29 cellular contexts compared by ENCODE assay signal in genomic region chr18:27040796-27041195, GRCh38.
"Had no signal": no experiment of that assay in that cellular context is flagged by ENCODE, and none has a peak within 500 bp of the region (broad histone marks: within the 10 kb centered on the region; RNA-seq: fewer than 3 reads in every experiment).

No MANE protein-coding gene starts in this region.

- H3K4me2 ChIP-seq: hepatocyte had no signal

- H3K4me3 ChIP-seq: colonic mucosa, esophagus muscularis mucosa, gastroesophageal sphincter, heart left ventricle, hepatocyte, left lung, mucosa of descending colon, prostate gland, skin epidermis, spleen, thoracic aorta, tibial nerve, upper lobe of right lung, uterus had no signal

- H3K4me1 ChIP-seq: colonic mucosa, esophagus muscularis mucosa, foreskin keratinocyte, gastroesophageal sphincter, heart left ventricle, left lung, spleen, tibial nerve, upper lobe of right lung, uterus had no signal

- H3K27me3 Mint-ChIP-seq: dendritic cell treated with granulocyte-macrophage colony-stimulating factor and Interleukin-4, amounts not matched to agents 40 ng/mL and 50 ng/mL, for 4 days; naive B cell; stimulated activated memory B cell treated with anti-CD40 and anti-IgM and Interleukin-4, amounts not matched to agents 10 μg/mL and 1 μg/mL and 100 μg/mL, for 72 hours had no signal

- H3K27ac Mint-ChIP-seq: dendritic cell treated with granulocyte-macrophage colony-stimulating factor and Interleukin-4, amounts not matched to agents 40 ng/mL and 50 ng/mL, for 4 days; mesothelial cell of epicardium; naive B cell; nephron; stimulated activated memory B cell treated with anti-CD40 and anti-IgM and Interleukin-4, amounts not matched to agents 10 μg/mL and 1 μg/mL and 100 μg/mL, for 72 hours had no signal

- H3K27me3 ChIP-seq: colonic mucosa, esophagus muscularis mucosa, gastroesophageal sphincter, heart left ventricle, hepatocyte, left lung, spleen, tibial nerve, uterus had no signal

- H3K4me3 Mint-ChIP-seq: dendritic cell treated with granulocyte-macrophage colony-stimulating factor and Interleukin-4, amounts not matched to agents 40 ng/mL and 50 ng/mL, for 4 days; mesothelial cell of epicardium; naive B cell; nephron; stimulated activated memory B cell treated with anti-CD40 and anti-IgM and Interleukin-4, amounts not matched to agents 10 μg/mL and 1 μg/mL and 100 μg/mL, for 72 hours had no signal

- H3K9me3 Mint-ChIP-seq: dendritic cell treated with granulocyte-macrophage colony-stimulating factor and Interleukin-4, amounts not matched to agents 40 ng/mL and 50 ng/mL, for 4 days; mesothelial cell of epicardium; nephron; stimulated activated memory B cell treated with anti-CD40 and anti-IgM and Interleukin-4, amounts not matched to agents 10 μg/mL and 1 μg/mL and 100 μg/mL, for 72 hours had no signal

- FAIRE-seq: endothelial cell of umbilical vein had no signal

- DNase-seq: colonic mucosa; effector CD8-positive, alpha-beta T cell; foreskin keratinocyte; heart left ventricle; left cardiac atrium; left lung; mesenchymal stem cell; mucosa of descending colon; naive B cell; nucleus accumbens; right cardiac atrium; spleen; stimulated activated CD4-positive, alpha-beta T cell treated with anti-CD3 and anti-CD28 coated beads, Interleukin-4, amount 100 ng/mL, for 4 hours; stimulated activated naive CD8-positive, alpha-beta T cell treated with anti-CD3 and anti-CD28 coated beads, Interleukin-15, Interleukin-2, amounts not matched to agents 100 U/mL and 50 U/mL, for 24 hours; substantia nigra; upper lobe of right lung; uterus had no signal

- H3K4me1 Mint-ChIP-seq: naive B cell; nephron; stimulated activated memory B cell treated with anti-CD40 and anti-IgM and Interleukin-4, amounts not matched to agents 10 μg/mL and 1 μg/mL and 100 μg/mL, for 72 hours had no signal

- H3K79me2 ChIP-seq: hepatocyte had no signal

- H3K36me3 ChIP-seq: colonic mucosa, esophagus muscularis mucosa, gastroesophageal sphincter, heart left ventricle, left lung, prostate gland, spleen, thoracic aorta, tibial nerve, upper lobe of right lung, uterus had no signal

- H2AFZ ChIP-seq: hepatocyte had no signal

- H3K9me3 ChIP-seq: colonic mucosa, esophagus muscularis mucosa, gastroesophageal sphincter, heart left ventricle, left lung, mucosa of descending colon, prostate gland, spleen, thoracic aorta, tibial nerve, upper lobe of right lung, uterus had no signal

- H3K36me3 Mint-ChIP-seq: mesothelial cell of epicardium; naive B cell; stimulated activated memory B cell treated with anti-CD40 and anti-IgM and Interleukin-4, amounts not matched to agents 10 μg/mL and 1 μg/mL and 100 μg/mL, for 72 hours had no signal

- ATAC-seq: foreskin keratinocyte; gastroesophageal sphincter; heart left ventricle; left cardiac atrium; left lung; mucosa of descending colon; right cardiac atrium; stimulated activated memory B cell treated with anti-CD40 and anti-IgM and Interleukin-4, amounts not matched to agents 10 μg/mL and 1 μg/mL and 100 μg/mL, for 72 hours; stimulated activated naive CD8-positive, alpha-beta T cell treated with anti-CD3 and anti-CD28 coated beads, Interleukin-15, Interleukin-2, amounts not matched to agents 100 U/mL and 50 U/mL, for 24 hours; upper lobe of right lung had no signal

- H3K27ac ChIP-seq: colonic mucosa, esophagus muscularis mucosa, foreskin keratinocyte, gastroesophageal sphincter, heart left ventricle, hepatocyte, left lung, prostate gland, skin epidermis, spleen, thoracic aorta, tibial nerve, upper lobe of right lung, uterus had no signal
